In the genomic region with DNA sequence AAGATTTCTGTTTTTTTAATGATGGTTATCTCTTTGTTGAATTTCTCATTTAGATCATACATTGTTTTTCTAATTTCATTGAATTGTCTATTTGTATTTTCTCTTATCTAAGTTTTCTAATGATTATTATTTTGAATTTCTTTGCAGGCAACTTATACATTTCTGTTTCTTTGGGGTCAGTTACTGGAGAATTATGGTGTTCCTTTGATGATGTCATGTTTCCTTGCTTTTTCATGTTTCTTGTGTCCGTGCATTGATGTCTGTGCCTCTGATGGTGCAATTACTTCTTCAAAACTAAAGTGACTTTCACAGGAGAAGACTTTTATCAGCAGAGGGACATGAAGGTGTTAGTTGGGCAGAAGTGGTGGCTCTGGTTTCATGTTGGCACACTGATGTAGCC, we compare ENCODE assay signal across 1 cellular context.
TF ChIP-seq lines count a peak whose summit lies in the region.

No MANE protein-coding gene starts in this region.

TF ChIP-seq in HEK293, 187 proteins besides CTCF, POLR2A, EP300 and RAD21 (continued from another document):
- TF ChIP-seq, protein P1, sequence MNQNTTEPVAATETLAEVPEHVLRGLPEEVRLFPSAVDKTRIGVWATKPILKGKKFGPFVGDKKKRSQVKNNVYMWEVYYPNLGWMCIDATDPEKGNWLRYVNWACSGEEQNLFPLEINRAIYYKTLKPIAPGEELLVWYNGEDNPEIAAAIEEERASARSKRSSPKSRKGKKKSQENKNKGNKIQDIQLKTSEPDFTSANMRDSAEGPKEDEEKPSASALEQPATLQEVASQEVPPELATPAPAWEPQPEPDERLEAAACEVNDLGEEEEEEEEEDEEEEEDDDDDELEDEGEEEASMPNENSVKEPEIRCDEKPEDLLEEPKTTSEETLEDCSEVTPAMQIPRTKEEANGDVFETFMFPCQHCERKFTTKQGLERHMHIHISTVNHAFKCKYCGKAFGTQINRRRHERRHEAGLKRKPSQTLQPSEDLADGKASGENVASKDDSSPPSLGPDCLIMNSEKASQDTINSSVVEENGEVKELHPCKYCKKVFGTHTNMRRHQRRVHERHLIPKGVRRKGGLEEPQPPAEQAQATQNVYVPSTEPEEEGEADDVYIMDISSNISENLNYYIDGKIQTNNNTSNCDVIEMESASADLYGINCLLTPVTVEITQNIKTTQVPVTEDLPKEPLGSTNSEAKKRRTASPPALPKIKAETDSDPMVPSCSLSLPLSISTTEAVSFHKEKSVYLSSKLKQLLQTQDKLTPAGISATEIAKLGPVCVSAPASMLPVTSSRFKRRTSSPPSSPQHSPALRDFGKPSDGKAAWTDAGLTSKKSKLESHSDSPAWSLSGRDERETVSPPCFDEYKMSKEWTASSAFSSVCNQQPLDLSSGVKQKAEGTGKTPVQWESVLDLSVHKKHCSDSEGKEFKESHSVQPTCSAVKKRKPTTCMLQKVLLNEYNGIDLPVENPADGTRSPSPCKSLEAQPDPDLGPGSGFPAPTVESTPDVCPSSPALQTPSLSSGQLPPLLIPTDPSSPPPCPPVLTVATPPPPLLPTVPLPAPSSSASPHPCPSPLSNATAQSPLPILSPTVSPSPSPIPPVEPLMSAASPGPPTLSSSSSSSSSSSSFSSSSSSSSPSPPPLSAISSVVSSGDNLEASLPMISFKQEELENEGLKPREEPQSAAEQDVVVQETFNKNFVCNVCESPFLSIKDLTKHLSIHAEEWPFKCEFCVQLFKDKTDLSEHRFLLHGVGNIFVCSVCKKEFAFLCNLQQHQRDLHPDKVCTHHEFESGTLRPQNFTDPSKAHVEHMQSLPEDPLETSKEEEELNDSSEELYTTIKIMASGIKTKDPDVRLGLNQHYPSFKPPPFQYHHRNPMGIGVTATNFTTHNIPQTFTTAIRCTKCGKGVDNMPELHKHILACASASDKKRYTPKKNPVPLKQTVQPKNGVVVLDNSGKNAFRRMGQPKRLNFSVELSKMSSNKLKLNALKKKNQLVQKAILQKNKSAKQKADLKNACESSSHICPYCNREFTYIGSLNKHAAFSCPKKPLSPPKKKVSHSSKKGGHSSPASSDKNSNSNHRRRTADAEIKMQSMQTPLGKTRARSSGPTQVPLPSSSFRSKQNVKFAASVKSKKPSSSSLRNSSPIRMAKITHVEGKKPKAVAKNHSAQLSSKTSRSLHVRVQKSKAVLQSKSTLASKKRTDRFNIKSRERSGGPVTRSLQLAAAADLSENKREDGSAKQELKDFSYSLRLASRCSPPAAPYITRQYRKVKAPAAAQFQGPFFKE (tag by site-specific recombination; IDR thresholded peaks at IDR 0.05; ENCODE audit: borderline replicate concordance) = no peak
